8 cellular contexts compared by ENCODE assay signal in the genomic region with DNA sequence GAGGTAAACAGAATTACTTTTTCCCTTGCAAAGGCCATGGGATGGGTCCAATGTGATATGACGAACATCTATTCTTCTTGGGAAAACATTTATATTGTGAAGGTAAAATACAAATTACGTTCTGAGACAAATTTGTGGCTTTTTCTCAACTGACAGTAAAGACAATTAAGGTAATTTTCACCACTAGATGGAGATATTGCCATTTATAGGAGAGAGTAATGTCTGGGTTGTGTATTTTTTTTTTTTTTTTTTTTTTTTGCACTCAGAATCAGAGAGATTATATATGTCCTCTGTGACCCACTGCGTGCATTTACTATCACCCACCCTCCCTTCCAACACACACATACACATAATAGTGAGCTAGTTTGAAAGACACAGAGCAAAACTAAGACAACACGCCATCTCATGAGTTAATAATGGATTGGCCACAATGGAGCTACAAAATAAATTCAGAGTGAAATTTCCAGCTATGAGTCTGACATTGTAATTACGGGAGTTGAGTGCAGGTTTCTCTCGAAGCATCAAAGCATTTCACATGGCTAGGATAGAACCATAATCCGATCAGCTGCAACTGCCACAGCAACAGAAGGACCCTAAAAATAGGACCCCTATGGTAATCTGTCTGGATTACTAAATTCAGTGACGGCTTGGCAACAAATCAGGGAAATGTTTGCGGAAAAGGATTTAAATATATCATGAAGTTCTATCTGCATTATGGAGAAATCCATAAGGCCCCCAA. TPM values are rescaled to one million over a fixed set of nuclear protein-coding genes. Genes with fewer than 3 reads are reported as not detected.
DNase-seq lines count a peak whose midpoint lies in the region; ATAC-seq and TF ChIP-seq lines count a peak whose summit lies in the region.

No MANE protein-coding gene starts in this region.

- no peaks in the 10 kb centered on the region for H3K9me3 Mint-ChIP-seq in nephron progenitor cell
- no peaks in the 10 kb centered on the region for H3K9me3 Mint-ChIP-seq in activated naive CD4-positive, alpha-beta T cell treated with anti-CD3 and anti-CD28 coated beads for 36 hours

- no peak overlapping the region for H3K4me3 ChIP-seq in HCT116 (replicated peaks in 1 of 2; ENCODE audit: low read depth in 1 of 2, low read length in 2 of 2)

- no TSS peak for BruUV-seq in HCT116 (replicated peaks; lab: Mats Ljungman, UMichigan)

- TF ChIP-seq POLR2A in HCT116 (IDR thresholded peaks at IDR 0.05; ENCODE audit: borderline replicate concordance, extremely low read depth, insufficient read depth, insufficient read length), result no peak

- H3K9ac ChIP-seq in HCT116 (ENCODE audit: low read length), result no peak overlapping the region

- H3K27ac Mint-ChIP-seq in nephron progenitor cell, result no peak overlapping the region
- no peak overlapping the region for H3K27ac Mint-ChIP-seq in activated naive CD4-positive, alpha-beta T cell treated with anti-CD3 and anti-CD28 coated beads for 36 hours

- POLR2A ChIA-PET in HCT116 (lab: Charles Lee), result no interaction called here

- H3K4me1 ChIP-seq in HCT116 (ENCODE audit: control insufficient read depth in 1 of 2, insufficient read depth in 2 of 2, low read length in 2 of 2), result peaks cover 5 to 10% of the 10 kb centered on the region in 2 experiments; a peak in 2 of 4 replicates

- no peaks in the 10 kb centered on the region for H3K9me3 ChIP-seq in HCT116 (ENCODE audit: control insufficient read depth in 1 of 2, insufficient read depth in 1 of 2, low read depth in 1 of 2, low read length in 2 of 2)

- ATAC-seq in HCT116, result peak; percentile 59
- no peak for ATAC-seq in GM18870 (IDR thresholded peaks at IDR 0.05; ENCODE audit: unreplicated experiment)

- H3K4me2 ChIP-seq in HCT116 (ENCODE audit: low read length), result peak overlapping the region; percentile 53

- TF ChIP-seq CTCF in HCT116 (IDR thresholded peaks at IDR 0.05 in 2 of 3, conservative IDR thresholded peaks at IDR 0.05 in 1 of 3; ENCODE audit: borderline replicate concordance in 1 of 3, insufficient read depth in 1 of 3, low read depth in 2 of 3, low read length in 2 of 3) (peak; percentile 39 to 72 (median 70); a peak in 4 of 6 replicates), nephron progenitor cell (IDR thresholded peaks at IDR 0.05) (peak; percentile 66)

- H3K9me2 ChIP-seq in HCT116 (ENCODE audit: insufficient read depth), result no peaks in the 10 kb centered on the region

- H3K36me3 Mint-ChIP-seq in nephron progenitor cell (ENCODE audit: low read depth), result no peaks in the 10 kb centered on the region
- no peaks in the 10 kb centered on the region for H3K36me3 Mint-ChIP-seq in activated naive CD4-positive, alpha-beta T cell treated with anti-CD3 and anti-CD28 coated beads for 36 hours (ENCODE audit: low read depth)

- peaks cover 3% of the 10 kb centered on the region for H3K27me3 Mint-ChIP-seq in nephron progenitor cell (ENCODE audit: low read depth, poor library complexity)
- peaks cover 2% of the 10 kb centered on the region for H3K27me3 Mint-ChIP-seq in activated naive CD4-positive, alpha-beta T cell treated with anti-CD3 and anti-CD28 coated beads for 36 hours (ENCODE audit: low read depth)

- intact Hi-C loops in HCT116 (cut with micrococcal nuclease), result loop anchor here (1.0 to 10.0 kb wide), 7 partner anchors 330 to 1542 kb away; no protein-coding TSS in a partner anchor
- intact Hi-C loops in activated naive CD4-positive, alpha-beta T cell treated with anti-CD3 and anti-CD28 coated beads for 36 hours (cut with micrococcal nuclease), result loop anchor here (1.0 to 5.0 kb wide), 6 partner anchors 71 to 1541 kb away; no protein-coding TSS in a partner anchor

- RAD21 ChIA-PET in HCT116 (lab: Charles Lee; ENCODE audit: low non-redundant PET in 1 of 2, low total read pairs in 2 of 2, uncharacterized antibody in 2 of 2, unreplicated experiment in 2 of 2), result interaction anchor here (0.7 to 1.4 kb wide), 5 partner anchors 210 to 1510 kb away, joined by 3 to 7 read pairs (median 5); no protein-coding TSS in a partner anchor

- H3K27ac ChIP-seq in HCT116 (ENCODE audit: low read depth, low read length), result no peak overlapping the region

- no peaks in the 10 kb centered on the region for H3K36me3 ChIP-seq in HCT116 (ENCODE audit: control insufficient read depth in 1 of 2, insufficient read depth in 2 of 2, low read length in 2 of 2)

- no peaks in the 10 kb centered on the region for H3K27me3 ChIP-seq in HCT116 (ENCODE audit: insufficient read depth, low read length)

- H3K4me3 Mint-ChIP-seq in nephron progenitor cell, result no peak overlapping the region
- no peak overlapping the region for H3K4me3 Mint-ChIP-seq in activated naive CD4-positive, alpha-beta T cell treated with anti-CD3 and anti-CD28 coated beads for 36 hours

- DNase-seq in DMS53 treated with DMSO at 0.1 percent for 48 hours (lab: John Stamatoyannopoulos, UW; ENCODE audit: unreplicated experiment), result peak; percentile 18
- DNase-seq in HCT116 (ENCODE audit: low read depth, low spot score), result peak; percentile 28
- peak; percentile 55 for DNase-seq in NCI-H774 (lab: John Stamatoyannopoulos, UW)
- DNase-seq in cerebellum (ENCODE audit: low spot score), result peak; percentile 7
- no peak for DNase-seq in nephron progenitor cell
- DNase-seq in NCI-H2227 (lab: John Stamatoyannopoulos, UW; ENCODE audit: unreplicated experiment), result no peak
- DNase-seq in activated naive CD4-positive, alpha-beta T cell treated with anti-CD3 and anti-CD28 coated beads for 36 hours, result no peak

- H2AFZ ChIP-seq in HCT116 (ENCODE audit: low read depth, low read length, poor library complexity, severe bottlenecking), result peak overlapping the region; percentile 90

- CTCF ChIA-PET in HCT116 (lab: Charles Lee), result interaction anchor here (0.7 to 3.3 kb wide), 27 partner anchors 7 to 1572 kb away, joined by 3 to 26 read pairs (median 4); no protein-coding TSS in a partner anchor
- CTCF ChIA-PET in activated naive CD4-positive, alpha-beta T cell treated with anti-CD3 and anti-CD28 coated beads for 36 hours (lab: Charles Lee), result interaction anchor here (0.6 to 1.7 kb wide), 21 partner anchors 8 to 1558 kb away, joined by 3 to 6 read pairs (median 3); no protein-coding TSS in a partner anchor

- H3K4me1 Mint-ChIP-seq in nephron progenitor cell, result no peaks in the 10 kb centered on the region
- no peaks in the 10 kb centered on the region for H3K4me1 Mint-ChIP-seq in activated naive CD4-positive, alpha-beta T cell treated with anti-CD3 and anti-CD28 coated beads for 36 hours (ENCODE audit: low read depth)

- no peaks in the 10 kb centered on the region for H3K79me2 ChIP-seq in HCT116 (ENCODE audit: insufficient read depth, low read length)

- no peaks in the 10 kb centered on the region for H4K20me1 ChIP-seq in HCT116 (ENCODE audit: insufficient read depth)

- peak; percentile 78 for TF ChIP-seq RAD21 in HCT116 (IDR thresholded peaks at IDR 0.05; ENCODE audit: low read depth)

TF ChIP-seq in HCT116, 20 proteins besides CTCF, POLR2A, EP300 and RAD21:
- TF ChIP-seq SP1 (IDR thresholded peaks at IDR 0.05; ENCODE audit: low read depth) (no peak), EZH2phosphoT487 (IDR thresholded peaks at IDR 0.05; ENCODE audit: borderline replicate concordance) (no peak), POLR2AphosphoS5 (IDR thresholded peaks at IDR 0.05; ENCODE audit: low read depth, low read length) (no peak), CEBPB (IDR thresholded peaks at IDR 0.05; ENCODE audit: low read depth) (no peak), EZH2 (IDR thresholded peaks at IDR 0.05) (no peak)
- TF ChIP-seq, protein P1, sequence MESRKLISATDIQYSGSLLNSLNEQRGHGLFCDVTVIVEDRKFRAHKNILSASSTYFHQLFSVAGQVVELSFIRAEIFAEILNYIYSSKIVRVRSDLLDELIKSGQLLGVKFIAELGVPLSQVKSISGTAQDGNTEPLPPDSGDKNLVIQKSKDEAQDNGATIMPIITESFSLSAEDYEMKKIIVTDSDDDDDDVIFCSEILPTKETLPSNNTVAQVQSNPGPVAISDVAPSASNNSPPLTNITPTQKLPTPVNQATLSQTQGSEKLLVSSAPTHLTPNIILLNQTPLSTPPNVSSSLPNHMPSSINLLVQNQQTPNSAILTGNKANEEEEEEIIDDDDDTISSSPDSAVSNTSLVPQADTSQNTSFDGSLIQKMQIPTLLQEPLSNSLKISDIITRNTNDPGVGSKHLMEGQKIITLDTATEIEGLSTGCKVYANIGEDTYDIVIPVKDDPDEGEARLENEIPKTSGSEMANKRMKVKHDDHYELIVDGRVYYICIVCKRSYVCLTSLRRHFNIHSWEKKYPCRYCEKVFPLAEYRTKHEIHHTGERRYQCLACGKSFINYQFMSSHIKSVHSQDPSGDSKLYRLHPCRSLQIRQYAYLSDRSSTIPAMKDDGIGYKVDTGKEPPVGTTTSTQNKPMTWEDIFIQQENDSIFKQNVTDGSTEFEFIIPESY (IDR thresholded peaks at IDR 0.05; ENCODE audit: extremely low read depth, insufficient replicate concordance, low read length), result no peak
- TF ChIP-seq, protein P2, sequence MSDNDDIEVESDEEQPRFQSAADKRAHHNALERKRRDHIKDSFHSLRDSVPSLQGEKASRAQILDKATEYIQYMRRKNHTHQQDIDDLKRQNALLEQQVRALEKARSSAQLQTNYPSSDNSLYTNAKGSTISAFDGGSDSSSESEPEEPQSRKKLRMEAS (IDR thresholded peaks at IDR 0.05), result no peak

RNA-seq across cellular contexts. Expression of a gene that starts 49.2 kb away (rescaled TPM):
- total RNA-seq in HCT116 (2021; ENCODE audit: unreplicated experiment) (486 TPM), cerebellum (17.8 TPM)
- 380 and 384 TPM in 2 replicates for polyA plus RNA-seq in HCT116 (2012)
- 10 to 100 TPM; 17.9 to 19.9 TPM for total RNA-seq in activated naive CD4-positive, alpha-beta T cell treated with anti-CD3 and anti-CD28 coated beads for 36 hours

Comparison
In these comparisons a context has a peak if more than half of its experiments do, and no peak if none do; other contexts are left out.
1. DNase-seq: peak in DMS53 treated with DMSO at 0.1 percent for 48 hours (single experiment), HCT116 (single experiment), NCI-H774 (single experiment) and cerebellum (single experiment); none in nephron progenitor cell (single experiment), NCI-H2227 (single experiment) and activated naive CD4-positive, alpha-beta T cell treated with anti-CD3 and anti-CD28 coated beads for 36 hours (single experiment).
2. RNA of a gene that starts 49.2 kb away (total RNA-seq): 486 TPM in HCT116 (single experiment); 17.9 to 19.9 TPM in activated naive CD4-positive, alpha-beta T cell treated with anti-CD3 and anti-CD28 coated beads for 36 hours and 17.8 TPM in cerebellum (single experiment); every median in the first group is over 10 times any median in the second.